10 cellular contexts compared by ENCODE assay signal in the genomic region with DNA sequence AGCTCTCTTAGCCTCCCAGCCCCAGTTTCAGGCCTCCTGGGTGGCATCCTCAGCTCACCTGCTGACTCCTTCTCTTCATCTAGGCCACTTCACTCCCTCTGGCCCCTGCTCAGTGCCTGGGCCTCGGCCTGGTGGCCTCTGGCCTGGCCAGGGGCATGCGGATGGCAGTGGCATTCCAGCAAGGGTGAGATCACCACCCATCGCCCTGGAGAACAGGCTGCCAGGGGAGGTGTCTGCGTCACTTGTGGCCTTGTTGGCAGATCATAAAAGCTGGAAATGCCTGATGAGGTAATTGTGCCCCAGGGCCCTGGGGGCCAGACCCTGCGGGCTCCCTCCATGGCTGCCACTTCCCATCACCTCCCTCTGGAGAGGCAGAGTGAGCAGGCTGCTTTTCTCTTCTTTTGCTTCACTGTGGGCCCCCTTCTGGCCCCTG.
DNase-seq lines count a peak whose midpoint lies in the region; ATAC-seq and TF ChIP-seq lines count a peak whose summit lies in the region.
"Had no signal": no experiment of that assay in that cellular context is flagged by ENCODE, and none has a peak within 500 bp of the region (broad histone marks: within the 10 kb centered on the region; RNA-seq: fewer than 3 reads in every experiment).

No MANE protein-coding gene starts in this region.

- peaks cover 7% of the 10 kb centered on the region for H3K27me3 Mint-ChIP-seq in activated CD8-positive, alpha-beta T cell treated with anti-CD3 and anti-CD28 coated beads, Interleukin-2, amount 10 ng/mL, durations not matched to agents 7 days and 5 days (ENCODE audit: low read depth)
- H3K27me3 Mint-ChIP-seq: activated naive CD8-positive, alpha-beta T cell treated with anti-CD3 and anti-CD28 coated beads for 36 hours had no signal

- peaks cover 16% of the 10 kb centered on the region for H3K4me1 Mint-ChIP-seq in activated CD8-positive, alpha-beta T cell treated with anti-CD3 and anti-CD28 coated beads, Interleukin-2, amount 10 ng/mL, durations not matched to agents 7 days and 5 days (ENCODE audit: low read depth)

- H3K9me3 ChIP-seq in right cardiac atrium (ENCODE audit: control insufficient read depth, low read length) (no peaks in the 10 kb centered on the region), transverse colon (no peaks in the 10 kb centered on the region), suprapubic skin (no peaks in the 10 kb centered on the region)

- POLR2A ChIA-PET in activated CD8-positive, alpha-beta T cell treated with anti-CD3 and anti-CD28 coated beads, Interleukin-2, amount 10 ng/mL, durations not matched to agents 7 days and 5 days (lab: Charles Lee) = no interaction called here

- TF ChIP-seq EP300 in transverse colon (IDR thresholded peaks at IDR 0.05; ENCODE audit: low read depth) (no peak), suprapubic skin (IDR thresholded peaks at IDR 0.05) (no peak)

- WGBS in right cardiac atrium = 52% methylated on average over 5 of the region's 5 CpGs
- 40% methylated on average over 5 of the region's 5 CpGs; no CpG with 5 or more reads in 1 of the 2 donors for WGBS in transverse colon (ENCODE audit: low coverage in 1 of 2), 2 donors
- 43% methylated on average over 4 of the region's 5 CpGs for WGBS in suprapubic skin

- H3K4me3 ChIP-seq in right cardiac atrium (ENCODE audit: low read length) (no peak overlapping the region), transverse colon (no peak overlapping the region), suprapubic skin (no peak overlapping the region)

- H3K27ac Mint-ChIP-seq in activated CD8-positive, alpha-beta T cell treated with anti-CD3 and anti-CD28 coated beads, Interleukin-2, amount 10 ng/mL, durations not matched to agents 7 days and 5 days = no peak overlapping the region
- H3K27ac Mint-ChIP-seq: activated naive CD8-positive, alpha-beta T cell treated with anti-CD3 and anti-CD28 coated beads for 36 hours; T-helper 1 cell treated with Interleukin-12 subunit alpha and Interleukin-12 subunit beta and Interleukin-4 antibody, amounts not matched to agents 30 μg/mL and 1 μg/mL, for 36 hours had no signal

- H3K9me3 Mint-ChIP-seq in activated CD8-positive, alpha-beta T cell treated with anti-CD3 and anti-CD28 coated beads, Interleukin-2, amount 10 ng/mL, durations not matched to agents 7 days and 5 days (ENCODE audit: insufficient read depth) = no peaks in the 10 kb centered on the region
- H3K9me3 Mint-ChIP-seq: activated naive CD8-positive, alpha-beta T cell treated with anti-CD3 and anti-CD28 coated beads for 36 hours; T-helper 1 cell treated with Interleukin-12 subunit alpha and Interleukin-12 subunit beta and Interleukin-4 antibody, amounts not matched to agents 30 μg/mL and 1 μg/mL, for 36 hours had no signal

- no peaks in the 10 kb centered on the region for H3K36me3 ChIP-seq in transverse colon
- no peaks in the 10 kb centered on the region for H3K36me3 ChIP-seq in suprapubic skin

- H3K4me3 Mint-ChIP-seq in activated CD8-positive, alpha-beta T cell treated with anti-CD3 and anti-CD28 coated beads, Interleukin-2, amount 10 ng/mL, durations not matched to agents 7 days and 5 days = no peak overlapping the region
- H3K4me3 Mint-ChIP-seq: activated naive CD8-positive, alpha-beta T cell treated with anti-CD3 and anti-CD28 coated beads for 36 hours; T-helper 1 cell treated with Interleukin-12 subunit alpha and Interleukin-12 subunit beta and Interleukin-4 antibody, amounts not matched to agents 30 μg/mL and 1 μg/mL, for 36 hours had no signal

- no peak for TF ChIP-seq CTCF in transverse colon (IDR thresholded peaks at IDR 0.05)
- TF ChIP-seq CTCF in suprapubic skin (IDR thresholded peaks at IDR 0.05) = no peak

- intact Hi-C loops in right cardiac atrium (cut with DNase I) (no loop called here), transverse colon (cut with DNase I; ENCODE audit: low total_unique reads) (no loop called here)

- no peaks in the 10 kb centered on the region for H3K27me3 ChIP-seq in right cardiac atrium (ENCODE audit: control insufficient read depth, insufficient read depth)
- H3K27me3 ChIP-seq in transverse colon = no peaks in the 10 kb centered on the region
- H3K27me3 ChIP-seq in suprapubic skin = no peaks in the 10 kb centered on the region

- H3K36me3 Mint-ChIP-seq in activated CD8-positive, alpha-beta T cell treated with anti-CD3 and anti-CD28 coated beads, Interleukin-2, amount 10 ng/mL, durations not matched to agents 7 days and 5 days (ENCODE audit: low read depth) = no peaks in the 10 kb centered on the region
- H3K36me3 Mint-ChIP-seq: activated naive CD8-positive, alpha-beta T cell treated with anti-CD3 and anti-CD28 coated beads for 36 hours had no signal

- TF ChIP-seq POLR2A in transverse colon (IDR thresholded peaks at IDR 0.05) (no peak), suprapubic skin (IDR thresholded peaks at IDR 0.05) (no peak)

- peak; percentile 76 to 79 for ATAC-seq in right cardiac atrium
- no peak for ATAC-seq in activated CD8-positive, alpha-beta T cell treated with anti-CD3 and anti-CD28 coated beads, Interleukin-2, amount 10 ng/mL, durations not matched to agents 7 days and 5 days

- DNase-seq in NCI-H2029 (lab: John Stamatoyannopoulos, UW) (peak; percentile 32), NCI-H2029 treated with DMSO at 0.1 percent for 48 hours (lab: John Stamatoyannopoulos, UW) (no peak), T1000 (lab: John Stamatoyannopoulos, UW) (peak; percentile 89), right cardiac atrium (peak in 2 of 3 donors; percentile 62 to 68), transverse colon (peak; percentile 67), NCI-H1105 treated with DMSO at 0.1 percent for 48 hours (lab: John Stamatoyannopoulos, UW) (no peak), suprapubic skin (ENCODE audit: low spot score in 2 of 2) (no peak)
- no peak for DNase-seq in activated CD8-positive, alpha-beta T cell treated with anti-CD3 and anti-CD28 coated beads, Interleukin-2, amount 10 ng/mL, durations not matched to agents 7 days and 5 days
- DNase-seq: activated naive CD8-positive, alpha-beta T cell treated with anti-CD3 and anti-CD28 coated beads for 36 hours had no signal

- H3K4me1 ChIP-seq in right cardiac atrium (ENCODE audit: control insufficient read depth, insufficient read depth, low read length) (no peaks in the 10 kb centered on the region), transverse colon (peaks cover 0 to 19% (median 15%) of the 10 kb centered on the region in 4 donors), suprapubic skin (peaks cover 11% of the 10 kb centered on the region)

- in situ Hi-C loops in transverse colon (cut with MboI; ENCODE audit: low pct_ligation_motif_present in 1 of 4, low pct_unique_long_range_greater_than_20kb in 1 of 4, low sequenced_read_pairs in 3 of 4) = no loop called here

- H3K27ac ChIP-seq in right cardiac atrium (ENCODE audit: low read length) = peak overlapping the region; percentile 63
- peak overlapping the region in 3 of 4 donors; percentile 51 to 68 (median 52) for H3K27ac ChIP-seq in transverse colon
- no peak overlapping the region for H3K27ac ChIP-seq in suprapubic skin

- CTCF ChIA-PET in activated CD8-positive, alpha-beta T cell treated with anti-CD3 and anti-CD28 coated beads, Interleukin-2, amount 10 ng/mL, durations not matched to agents 7 days and 5 days (lab: Charles Lee) = interaction anchor here (1.6 to 2.1 kb wide), 2 partner anchors 50 to 132 kb away, joined by 3 to 5 read pairs; no protein-coding TSS in a partner anchor

Comparison
In these comparisons a context has a peak if more than half of its experiments do, and no peak if none do; other contexts are left out.
1. DNase-seq: peak in NCI-H2029 (single experiment), T1000 (single experiment), right cardiac atrium (2 of 3) and transverse colon (single experiment); none in NCI-H2029 treated with DMSO at 0.1 percent for 48 hours (single experiment), NCI-H1105 treated with DMSO at 0.1 percent for 48 hours (single experiment), suprapubic skin (0 of 2) and activated CD8-positive, alpha-beta T cell treated with anti-CD3 and anti-CD28 coated beads, Interleukin-2, amount 10 ng/mL, durations not matched to agents 7 days and 5 days (single experiment).